ENCODE assay signal across 1 cellular context in genomic region chr13:110914293-110915056, GRCh38.
TF ChIP-seq lines count a peak whose summit lies in the region.

No MANE protein-coding gene starts in this region.

TF ChIP-seq in HepG2, 621 proteins besides CTCF, POLR2A, EP300 and RAD21 (continued from another document):
- TF ChIP-seq MXI1 (IDR thresholded peaks at IDR 0.05; ENCODE audit: borderline replicate concordance, low read depth, low read length) (no peak), ZNF512 (CRISPR knock-in tag; IDR thresholded peaks at IDR 0.05) (no peak), MXD3 (CRISPR knock-in tag; IDR thresholded peaks at IDR 0.05) (peak; percentile 15; the same call in 1 of the 2 replicates), ZNF335 (CRISPR knock-in tag; IDR thresholded peaks at IDR 0.05) (no peak), SOX6 (IDR thresholded peaks at IDR 0.05) (no peak), SOX6 (CRISPR knock-in tag; IDR thresholded peaks at IDR 0.05) (peak; percentile 47), ARNT2 (CRISPR knock-in tag; IDR thresholded peaks at IDR 0.05; ENCODE audit: low read depth) (peak; percentile 32; the same call in 1 of the 2 replicates), SP2 (CRISPR knock-in tag; IDR thresholded peaks at IDR 0.05) (no peak; the same call in none of the 2 replicates), ZNF788 (CRISPR knock-in tag; IDR thresholded peaks at IDR 0.05; ENCODE audit: borderline replicate concordance) (peak; percentile 27; the same call in 1 of the 2 replicates), TAF1 (CRISPR knock-in tag; IDR thresholded peaks at IDR 0.05) (peak; percentile 88), ATF7-NPFF (CRISPR knock-in tag; IDR thresholded peaks at IDR 0.05; ENCODE audit: low read depth) (peak; percentile 69; the same call in 1 of the 2 replicates)
